Comparison of ENCODE assay signal across 8 cellular contexts in the genomic region with DNA sequence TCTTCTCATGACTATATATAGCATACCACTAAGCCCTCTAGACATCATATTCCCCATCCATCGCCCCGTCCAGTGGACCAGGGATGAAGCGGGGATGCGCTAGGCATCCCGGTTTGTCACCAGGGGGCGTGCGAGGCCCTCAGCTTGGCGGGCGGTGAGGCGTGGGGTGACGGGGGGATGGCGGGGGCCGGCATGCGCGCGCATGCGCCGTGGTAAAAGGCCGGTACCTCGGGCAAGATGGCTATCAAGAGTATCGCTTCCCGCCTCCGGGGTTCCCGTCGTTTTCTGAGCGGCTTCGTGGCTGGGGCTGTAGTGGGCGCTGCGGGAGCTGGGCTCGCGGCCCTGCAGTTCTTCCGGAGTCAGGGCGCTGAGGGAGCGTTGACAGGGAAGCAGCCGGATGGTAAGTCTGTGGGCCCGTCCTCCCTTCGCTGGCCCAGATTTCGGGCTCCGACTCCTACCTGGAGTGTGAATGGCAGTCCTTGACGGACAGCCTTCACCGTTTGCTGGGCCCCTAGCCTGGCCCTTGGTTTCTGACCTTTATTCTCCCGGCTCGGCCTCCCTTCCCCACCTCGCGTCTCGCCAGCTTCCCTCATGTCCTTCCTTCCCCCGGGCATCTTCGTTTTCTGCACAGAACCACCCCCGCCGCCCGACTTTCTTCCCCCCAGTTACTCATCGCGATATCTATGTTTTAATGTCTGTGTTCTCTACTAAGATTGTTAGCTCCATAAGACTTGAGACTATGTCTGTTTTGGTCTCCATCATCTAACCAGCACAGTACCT. TPM values are rescaled to one million over a fixed set of nuclear protein-coding genes. Genes with fewer than 3 reads are reported as not detected.
DNase-seq lines count a peak whose midpoint lies in the region; FAIRE-seq and TF ChIP-seq lines count a peak whose summit lies in the region.

A gene with protein sequence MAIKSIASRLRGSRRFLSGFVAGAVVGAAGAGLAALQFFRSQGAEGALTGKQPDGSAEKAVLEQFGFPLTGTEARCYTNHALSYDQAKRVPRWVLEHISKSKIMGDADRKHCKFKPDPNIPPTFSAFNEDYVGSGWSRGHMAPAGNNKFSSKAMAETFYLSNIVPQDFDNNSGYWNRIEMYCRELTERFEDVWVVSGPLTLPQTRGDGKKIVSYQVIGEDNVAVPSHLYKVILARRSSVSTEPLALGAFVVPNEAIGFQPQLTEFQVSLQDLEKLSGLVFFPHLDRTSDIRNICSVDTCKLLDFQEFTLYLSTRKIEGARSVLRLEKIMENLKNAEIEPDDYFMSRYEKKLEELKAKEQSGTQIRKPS (plus strand): TSS at position 210 of the 780 bp plus-strand sequence. CDS start 28 bp downstream, at position 238.

- FAIRE-seq in frontal cortex (lab: Jason Lieb, UNC) = no peak

- H3K79me1 ChIP-seq in neuronal stem cell (ENCODE audit: low read depth, low read length) = no peaks in the 10 kb centered on the region

- WGBS in neuronal stem cell (ENCODE audit: extremely low coverage in 2 of 2, insufficient read length in 2 of 2, insufficient replicate concordance in 1 of 2), 2 donors = no CpG with 5 or more reads among the region's 53 CpGs

- peak within 1 kb of the TSS; percentile 91 for H3K9ac ChIP-seq in neuronal stem cell (ENCODE audit: low read depth, low read length, poor library complexity)

- peak within 1 kb of the TSS; percentile 42 for H3K27ac ChIP-seq in SJSA1
- H3K27ac ChIP-seq in neuronal stem cell (replicated peaks; ENCODE audit: low read length) = peak within 1 kb of the TSS; percentile 89
- H3K27ac ChIP-seq in substantia nigra (ENCODE audit: low read depth, low read length, poor library complexity, severe bottlenecking) = peak within 1 kb of the TSS; percentile 81

- CTCF ChIA-PET in HEK293T (lab: Yijun Ruan, JAX) = interaction anchor here (0.6 to 1.5 kb wide), 4 partner anchors 25 to 539 kb away, joined by 3 to 10 read pairs (median 4); no protein-coding TSS in a partner anchor

- H3K4ac ChIP-seq in neuronal stem cell (ENCODE audit: low read length) = no peak within 1 kb of the TSS

- H3K4me1 ChIP-seq in SJSA1 (replicated peaks) = peaks cover 10% of the 10 kb centered on the region
- H3K4me1 ChIP-seq in neuronal stem cell (ENCODE audit: control insufficient read depth in 2 of 2, insufficient read depth in 1 of 2, low read depth in 1 of 2, low read length in 2 of 2) = peaks cover 0 to 6% of the 10 kb centered on the region in 2 donors

- peak within 1 kb of the TSS; percentile 80 for H3K18ac ChIP-seq in neuronal stem cell (ENCODE audit: low read length)

- H2BK15ac ChIP-seq in neuronal stem cell (ENCODE audit: low read length) = peak within 1 kb of the TSS; percentile 88

- H3K36me3 ChIP-seq in SJSA1 (peaks cover 29% of the 10 kb centered on the region), neuronal stem cell (replicated peaks in 1 of 2; ENCODE audit: control insufficient read depth in 2 of 2, insufficient read depth in 2 of 2, low read length in 2 of 2) (peaks cover 8 to 60% of the 10 kb centered on the region in 2 donors)

- H4K91ac ChIP-seq in neuronal stem cell (ENCODE audit: low read depth, low read length, poor library complexity) = no peak within 1 kb of the TSS

- peak within 1 kb of the TSS; percentile 60 for H3K14ac ChIP-seq in neuronal stem cell (ENCODE audit: low read length)

- H2AFZ ChIP-seq in neuronal stem cell (ENCODE audit: low read length) = peak within 1 kb of the TSS; percentile 96

- POLR2A ChIA-PET in HEK293T (lab: Yijun Ruan, JAX) = no interaction called here

- H3K9me3 ChIP-seq in SJSA1 (replicated peaks) (no peaks in the 10 kb centered on the region), neuronal stem cell (replicated peaks in 1 of 2; ENCODE audit: control insufficient read depth in 2 of 2, insufficient read depth in 1 of 2, low read depth in 1 of 2, low read length in 2 of 2) (no peaks in the 10 kb centered on the region)

- H2BK12ac ChIP-seq in neuronal stem cell (ENCODE audit: low read length) = no peak within 1 kb of the TSS

- H3K23ac ChIP-seq in neuronal stem cell (ENCODE audit: low read depth, low read length, poor library complexity) = peak within 1 kb of the TSS; percentile 97

- H2BK120ac ChIP-seq in neuronal stem cell (ENCODE audit: low read depth, low read length) = no peak within 1 kb of the TSS

- H3K27me3 ChIP-seq in SJSA1 (replicated peaks) (no peaks in the 10 kb centered on the region), neuronal stem cell (ENCODE audit: control insufficient read depth in 3 of 3, insufficient read depth in 3 of 3, low read depth in 1 of 3, low read length in 3 of 3) (no peaks in the 10 kb centered on the region)

- peak within 1 kb of the TSS; percentile 96 for H2BK5ac ChIP-seq in neuronal stem cell (ENCODE audit: low read length)

- H3K4me3 ChIP-seq in SJSA1 = peak within 1 kb of the TSS; percentile 67
- H3K4me3 ChIP-seq in neuronal stem cell (ENCODE audit: low read length in 2 of 2) = peak within 1 kb of the TSS; percentile 67 to 91

- peak within 1 kb of the TSS; percentile 73 for H3K4me2 ChIP-seq in neuronal stem cell (ENCODE audit: insufficient read depth, low read length, poor library complexity, severe bottlenecking)

- DNase-seq in GM04504 (ENCODE audit: low read depth) = peak; percentile 80
- DNase-seq in HEK293T (ENCODE audit: extremely low spot score) = peak; percentile 99
- peak; percentile 93 for DNase-seq in MV-4-11 (lab: John Stamatoyannopoulos, UW)
- DNase-seq in SJSA1 (ENCODE audit: low read depth in 1 of 2, low spot score in 2 of 2) = peak; percentile 76 to 93
- peak; percentile 88 to 93 (median 90) for DNase-seq in activated naive CD4-positive, alpha-beta T cell (lab: John Stamatoyannopoulos, UW)
- DNase-seq in frontal cortex (ENCODE audit: low spot score in 2 of 2) = peak; percentile 83 to 93
- peak; percentile 90 for DNase-seq in neuronal stem cell (ENCODE audit: low spot score)
- DNase-seq in substantia nigra (lab: John Stamatoyannopoulos, UW) = peak; percentile 67 to 97 (median 91)

- no peak within 1 kb of the TSS for H2AK5ac ChIP-seq in neuronal stem cell (ENCODE audit: low read depth, low read length)

- no peak within 1 kb of the TSS for H4K8ac ChIP-seq in neuronal stem cell (ENCODE audit: low read depth, low read length)

TF ChIP-seq in HEK293T, 16 proteins besides CTCF, POLR2A, EP300 and RAD21:
- no peak for TF ChIP-seq LEF1 (IDR thresholded peaks at IDR 0.05; ENCODE audit: borderline replicate concordance)
- TF ChIP-seq BHLHE40 (IDR thresholded peaks at IDR 0.05; ENCODE audit: borderline replicate concordance) = no peak
- no peak for TF ChIP-seq NFRKB (IDR thresholded peaks at IDR 0.05)
- TF ChIP-seq, protein P1, sequence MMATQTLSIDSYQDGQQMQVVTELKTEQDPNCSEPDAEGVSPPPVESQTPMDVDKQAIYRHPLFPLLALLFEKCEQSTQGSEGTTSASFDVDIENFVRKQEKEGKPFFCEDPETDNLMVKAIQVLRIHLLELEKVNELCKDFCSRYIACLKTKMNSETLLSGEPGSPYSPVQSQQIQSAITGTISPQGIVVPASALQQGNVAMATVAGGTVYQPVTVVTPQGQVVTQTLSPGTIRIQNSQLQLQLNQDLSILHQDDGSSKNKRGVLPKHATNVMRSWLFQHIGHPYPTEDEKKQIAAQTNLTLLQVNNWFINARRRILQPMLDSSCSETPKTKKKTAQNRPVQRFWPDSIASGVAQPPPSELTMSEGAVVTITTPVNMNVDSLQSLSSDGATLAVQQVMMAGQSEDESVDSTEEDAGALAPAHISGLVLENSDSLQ (IDR thresholded peaks at IDR 0.05) = peak; percentile 73
- no peak for TF ChIP-seq SP1 (IDR thresholded peaks at IDR 0.05)
- no peak for TF ChIP-seq HDGF (IDR thresholded peaks at IDR 0.05; ENCODE audit: borderline replicate concordance)
- TF ChIP-seq FOXK2 (IDR thresholded peaks at IDR 0.05) = no peak
- TF ChIP-seq TARDBP (IDR thresholded peaks at IDR 0.05) = no peak
- no peak for TF ChIP-seq FOXA1 (IDR thresholded peaks at IDR 0.05)
- no peak for TF ChIP-seq FOXM1 (IDR thresholded peaks at IDR 0.05; ENCODE audit: borderline replicate concordance)
- TF ChIP-seq L3MBTL2 (conservative IDR thresholded peaks at IDR 0.05) = peak; percentile 71
- no peak for TF ChIP-seq SUZ12 (IDR thresholded peaks at IDR 0.05)
- no peak for TF ChIP-seq ARNT (IDR thresholded peaks at IDR 0.05)
- no peak for TF ChIP-seq ELF4 (IDR thresholded peaks at IDR 0.05)
- peak; percentile 87 for TF ChIP-seq CTBP1 (IDR thresholded peaks at IDR 0.05; ENCODE audit: borderline replicate concordance)

RNA-seq across cellular contexts. Expression of the gene that starts here (rescaled TPM):
- 9.0 and 11.7 TPM in 2 replicates for total RNA-seq in SJSA1 (2014; rRNA removed; shearing (Covaris generic))
- total RNA-seq in frontal cortex = 13.5 TPM
- polyA plus RNA-seq in neuronal stem cell (2013, experiment 1 of 2) = 10.3 TPM
- polyA plus RNA-seq in neuronal stem cell (2013, experiment 2 of 2) = 11.4 TPM

Comparison
In these comparisons a context has a peak if more than half of its experiments do, and no peak if none do; other contexts are left out.
1. Peak in every context shown above with its lines: DNase-seq, H3K4me3 ChIP-seq and H3K27ac ChIP-seq.